8 cellular contexts compared by ENCODE assay signal in genomic region chr20:49484180-49485140, GRCh38. TPM values are rescaled to one million over a fixed set of nuclear protein-coding genes. Genes with fewer than 3 reads are reported as not detected.
DNase-seq lines count a peak whose midpoint lies in the region; ATAC-seq, FAIRE-seq and TF ChIP-seq lines count a peak whose summit lies in the region.

No MANE protein-coding gene starts in this region.

- peak overlapping the region; percentile 87 for H3K4me2 ChIP-seq in HepG2 (ENCODE audit: low read depth, low read length)

- H4K20me1 ChIP-seq in HepG2 (ENCODE audit: insufficient read depth, low read length), result peaks cover 20% of the 10 kb centered on the region; the same call in 1 of the 2 replicates

- peak; percentile 99 for TF ChIP-seq RAD21 in HepG2 (CRISPR knock-in tag; IDR thresholded peaks at IDR 0.05)

- peak; percentile 69 for TF ChIP-seq CTCF in AG04450 (IDR thresholded peaks at IDR 0.05; ENCODE audit: low read depth, low read length)
- peak; percentile 97 for TF ChIP-seq CTCF in HepG2 (CRISPR knock-in tag; IDR thresholded peaks at IDR 0.05)

- CTCF ChIA-PET in AG04450 (lab: Charles Lee) (interaction anchor here (0.5 to 2.3 kb wide), 26 partner anchors 9 to 189 kb away, joined by 3 to 35 read pairs (median 5); no protein-coding TSS in a partner anchor), HepG2 (lab: Yijun Ruan, JAX; ENCODE audit: low intra/inter-chr PET ratio, low total read pairs) (interaction anchor here (1.1 to 9.6 kb wide), 7 partner anchors 24 to 157 kb away, joined by 3 to 159 read pairs (median 6); no protein-coding TSS in a partner anchor)

- POLR2A ChIA-PET in AG04450 (lab: Yijun Ruan, JAX) (interaction anchor here (0.6 kb wide), 1 partner anchor 192 kb away, joined by 3 read pairs; no protein-coding TSS in a partner anchor), HepG2 (lab: Yijun Ruan, JAX) (no interaction called here)

- peaks cover 4% of the 10 kb centered on the region; the same call in 1 of the 2 replicates for H3K9me3 ChIP-seq in AG04450 (ENCODE audit: control insufficient read depth, insufficient read depth, low read length)
- H3K9me3 ChIP-seq in HepG2 (ENCODE audit: low read length), result no peaks in the 10 kb centered on the region

- H3K9ac ChIP-seq in HepG2 (ENCODE audit: insufficient read depth, low read depth, low read length), result no peak overlapping the region

- peak; percentile 91 for ATAC-seq in HepG2
- ATAC-seq in GM21528 (IDR thresholded peaks at IDR 0.05; ENCODE audit: low FRiP score, unreplicated experiment), result no peak

- BruUV-seq in HepG2 (replicated peaks; lab: Mats Ljungman, UMichigan), result no TSS peak

- H3K27ac ChIP-seq in AG04450 (ENCODE audit: low read depth, low read length), result no peak overlapping the region
- H3K27ac ChIP-seq in HepG2 (ENCODE audit: extremely low read length, insufficient read depth, low read length), result no peak overlapping the region

- peaks cover 18% of the 10 kb centered on the region for H3K4me1 ChIP-seq in HepG2 (ENCODE audit: insufficient read depth, low read length)

- no peaks in the 10 kb centered on the region for H3K79me2 ChIP-seq in HepG2 (ENCODE audit: insufficient read depth, low read length)

- H3K4me3 ChIP-seq in AG04450 (ENCODE audit: low read depth, low read length) (peak overlapping the region; percentile 58), H7 (ENCODE audit: insufficient read depth, low read depth, low read length) (peak overlapping the region; percentile 47), HepG2 (replicated peaks in 1 of 3; ENCODE audit: insufficient read depth in 1 of 3, low read depth in 2 of 3, low read length in 3 of 3) (peak overlapping the region; percentile 41 to 70 (median 48); a peak in 5 of 6 replicates)

- TF ChIP-seq POLR2A in HepG2 (IDR thresholded peaks at IDR 0.05; ENCODE audit: insufficient read depth in 1 of 2, low read depth in 2 of 2, low read length in 2 of 2), result no peak

- H2AFZ ChIP-seq in HepG2 (ENCODE audit: low read length), result no peak overlapping the region

- WGBS in HepG2 (ENCODE audit: low lambda C conversion rate), result 4% methylated on average over 50 of the region's 61 CpGs

- DNase-seq in AG04450 (ENCODE audit: low read depth, low spot score) (peak; percentile 32), H7 (peak; percentile 94), NCI-H446 treated with DMSO at 0.1 percent for 48 hours (lab: John Stamatoyannopoulos, UW) (peak; percentile 73), dedifferentiated amniotic fluid mesenchymal stem cell (ENCODE audit: extremely low spot score) (peak; percentile 71), HepG2 (ENCODE audit: low spot score) (peak; percentile 68)
- DNase-seq in activated CD4-positive, alpha-beta T cell treated with anti-CD3 and anti-CD28 coated beads, Interleukin-2, amount 50 U/mL, for 1 hour, result peak; percentile 48
- DNase-seq in stimulated activated CD4-positive, alpha-beta T cell treated with anti-CD3 and anti-CD28 coated beads, Interleukin-2, amount 100 ng/mL, for 24 hours, result peak; percentile 68 to 82

- H3K27me3 ChIP-seq in AG04450 (ENCODE audit: control insufficient read depth, insufficient read depth, low read length) (peaks cover 53% of the 10 kb centered on the region), H7 (ENCODE audit: control insufficient read depth, insufficient read depth, low read length) (peaks cover 16% of the 10 kb centered on the region), HepG2 (ENCODE audit: control insufficient read depth in 1 of 2, insufficient read depth in 2 of 2, low read length in 2 of 2) (peaks cover 4 to 36% of the 10 kb centered on the region in 2 experiments; a peak in 3 of 5 replicates)

- intact Hi-C loops in HepG2 (cut with micrococcal nuclease; ENCODE audit: unreplicated experiment), result loop anchor here (1.0 to 5.0 kb wide), 4 partner anchors 24 to 150 kb away; no protein-coding TSS in a partner anchor

- H3K36me3 ChIP-seq in H7 (replicated peaks; ENCODE audit: control insufficient read depth, insufficient read depth, low read length) (no peaks in the 10 kb centered on the region), HepG2 (replicated peaks in 1 of 2; ENCODE audit: control insufficient read depth in 1 of 2, insufficient read depth in 2 of 2, low read length in 2 of 2) (no peaks in the 10 kb centered on the region)

- no peak for FAIRE-seq in HepG2 (lab: Jason Lieb, UNC)

- TF ChIP-seq EP300 in HepG2 (IDR thresholded peaks at IDR 0.05; ENCODE audit: low read depth in 2 of 2, low read length in 2 of 2) (no peak), HepG2 (CRISPR knock-in tag; IDR thresholded peaks at IDR 0.05; ENCODE audit: borderline replicate concordance) (no peak)

- in situ Hi-C loops in HepG2 (cut with HindIII; ENCODE audit: extremely low pct_ligation_motif_present, low pct_unique_long_range_greater_than_20kb), result loop anchor here (5.0 kb wide), 2 partner anchors 97 to 152 kb away; no protein-coding TSS in a partner anchor

TF ChIP-seq in HepG2, 621 proteins besides CTCF, POLR2A, EP300 and RAD21 (continues in another document):
- no peak for TF ChIP-seq MLXIP (CRISPR knock-in tag; IDR thresholded peaks at IDR 0.05; ENCODE audit: borderline replicate concordance)
- TF ChIP-seq ZNF781 (CRISPR knock-in tag; IDR thresholded peaks at IDR 0.05; ENCODE audit: borderline replicate concordance, not compliant biosample characterization), result no peak
- TF ChIP-seq ZNF674 (CRISPR knock-in tag; IDR thresholded peaks at IDR 0.05; ENCODE audit: low read depth), result no peak
- no peak for TF ChIP-seq ZKSCAN1 (IDR thresholded peaks at IDR 0.05; ENCODE audit: low read length)
- TF ChIP-seq POGK (CRISPR knock-in tag; conservative IDR thresholded peaks at IDR 0.05), result peak; percentile 47; the same call in 1 of the 2 replicates

RNA-seq across cellular contexts. Expression of gene KCNB1, which starts 2.0 kb away (rescaled TPM):
- polyA plus RNA-seq in AG04450 (2011; rRNA removed) (0.04 and 0.06 TPM in 2 replicates), HepG2 (2011; rRNA removed) (0.01 TPM in 1 of 2 replicates, not detected in the other)
- polyA minus RNA-seq in AG04450 (2011; rRNA and poly(A)+ RNA removed), result 0.09 and 0.18 TPM in 2 replicates
- 0.41 and 0.48 TPM in 2 replicates for total RNA-seq in H7 (2014; rRNA removed; shearing (Covaris generic))
- 0.02 TPM in 1 of 2 replicates, not detected in the other for total RNA-seq in HepG2 (2016; rRNA removed; fragmentation: Illumina TruSeq; extraction: Trizol)
- not detected in 2 replicates for total RNA-seq in HepG2 (2016; cell fraction: cytosol; rRNA removed; fragmentation: Illumina TruSeq; extraction: Trizol; ENCODE audit: low read depth)
- total RNA-seq in HepG2 (2016; cell fraction: insoluble cytoplasmic fraction; rRNA removed; fragmentation: Illumina TruSeq; extraction: Trizol), result 0.04 TPM in 1 of 2 replicates, not detected in the other
- not detected in 2 replicates for total RNA-seq in HepG2 (2016; cell fraction: membrane; rRNA removed; fragmentation: Illumina TruSeq; extraction: Trizol)
- 0.09 TPM in 1 of 2 replicates, not detected in the other for total RNA-seq in HepG2 (2016; cell fraction: nucleus; rRNA removed; fragmentation: Illumina TruSeq; extraction: Trizol)
- 0.03 TPM in 1 of 2 replicates, not detected in the other for polyA plus RNA-seq in HepG2 (2011; cell fraction: cytosol; rRNA removed)
- polyA plus RNA-seq in HepG2 (2011; cell fraction: nucleus; rRNA removed), result not detected in 2 replicates
- 0.05 and 0.09 TPM in 2 replicates for polyA plus RNA-seq in HepG2 (2012)
- not detected in 2 replicates for polyA plus RNA-seq in HepG2 (2016; cell fraction: cytosol; fragmentation: Illumina TruSeq; extraction: Trizol; ENCODE audit: low read depth)
- polyA plus RNA-seq in HepG2 (2016; cell fraction: insoluble cytoplasmic fraction; fragmentation: Illumina TruSeq; extraction: Trizol; ENCODE audit: low read depth), result not detected in 2 replicates
- polyA plus RNA-seq in HepG2 (2016; cell fraction: membrane; fragmentation: Illumina TruSeq; extraction: Trizol; ENCODE audit: low read depth), result not detected in 2 replicates
- not detected in 2 replicates for polyA plus RNA-seq in HepG2 (2016; cell fraction: nucleus; fragmentation: Illumina TruSeq; extraction: Trizol; ENCODE audit: insufficient read depth, low read depth)
- 0.16 TPM in 1 of 2 replicates, not detected in the other for polyA minus RNA-seq in HepG2 (2011; rRNA and poly(A)+ RNA removed; ENCODE audit: low replicate concordance)
- polyA minus RNA-seq in HepG2 (2011; cell fraction: cytosol; rRNA and poly(A)+ RNA removed), result not detected in 2 replicates
- under 0.01 TPM in 1 of 2 replicates, not detected in the other for polyA minus RNA-seq in HepG2 (2011; cell fraction: nucleus; rRNA and poly(A)+ RNA removed)

Comparison
In these comparisons a context has a peak if more than half of its experiments do, and no peak if none do; other contexts are left out.
1. DNase-seq: peak in every context shown above with its lines; median percentile 94 in H7; 75 in stimulated activated CD4-positive, alpha-beta T cell treated with anti-CD3 and anti-CD28 coated beads, Interleukin-2, amount 100 ng/mL, for 24 hours; 73 in NCI-H446 treated with DMSO at 0.1 percent for 48 hours; 71 in dedifferentiated amniotic fluid mesenchymal stem cell; 68 in HepG2; 48 in activated CD4-positive, alpha-beta T cell treated with anti-CD3 and anti-CD28 coated beads, Interleukin-2, amount 50 U/mL, for 1 hour; 32 in AG04450.